In genomic region chr19:58096884-58097283, GRCh38 we compare ENCODE assay signal across 10 cellular contexts. TPM values are rescaled to one million over a fixed set of nuclear protein-coding genes. Genes with fewer than 3 reads are reported as not detected.
DNase-seq lines count a peak whose midpoint lies in the region; ATAC-seq and TF ChIP-seq lines count a peak whose summit lies in the region.
"Had no signal": no experiment of that assay in that cellular context is flagged by ENCODE, and none has a peak within 500 bp of the region (broad histone marks: within the 10 kb centered on the region; RNA-seq: fewer than 3 reads in every experiment).

No MANE protein-coding gene starts in this region.

- H3K4me1 ChIP-seq in liver (ENCODE audit: control insufficient read depth in 4 of 4, insufficient read depth in 4 of 4, low read length in 3 of 4) (peaks cover 0 to 6% (median 3%) of the 10 kb centered on the region in 4 donors), right lobe of liver (no peaks in the 10 kb centered on the region), ectodermal cell (ENCODE audit: control insufficient read depth, insufficient read depth, low read length) (no peaks in the 10 kb centered on the region), foreskin keratinocyte (no peaks in the 10 kb centered on the region), upper lobe of left lung (peaks cover 6 to 16% (median 10%) of the 10 kb centered on the region in 4 donors)

- peaks cover 6% of the 10 kb centered on the region for H3K4me1 Mint-ChIP-seq in nephron

- no peak for ATAC-seq in right lobe of liver
- ATAC-seq in foreskin keratinocyte, result no peak
- ATAC-seq in upper lobe of left lung (ENCODE audit: low FRiP score in 2 of 2), result no peak

- intact Hi-C loops in right lobe of liver (cut with DNase I), result no loop called here

- H3K27ac ChIP-seq in liver (ENCODE audit: low read depth in 1 of 2, low read length in 2 of 2), result no peak overlapping the region
- H3K27ac ChIP-seq in right lobe of liver, result no peak overlapping the region
- no peak overlapping the region for H3K27ac ChIP-seq in ectodermal cell (ENCODE audit: insufficient read depth, low read depth, low read length, poor library complexity, severe bottlenecking)
- no peak overlapping the region for H3K27ac ChIP-seq in foreskin keratinocyte
- peak overlapping the region in 1 of 4 donors; percentile 100 for H3K27ac ChIP-seq in upper lobe of left lung

- no peak for TF ChIP-seq RAD21 in liver (IDR thresholded peaks at IDR 0.05)

- H3K27me3 ChIP-seq in liver (ENCODE audit: control insufficient read depth in 4 of 4, insufficient read depth in 4 of 4, low read length in 3 of 4) (no peaks in the 10 kb centered on the region), right lobe of liver (no peaks in the 10 kb centered on the region), ectodermal cell (ENCODE audit: control insufficient read depth, insufficient read depth, low read length, poor library complexity, severe bottlenecking) (no peaks in the 10 kb centered on the region), foreskin keratinocyte (no peaks in the 10 kb centered on the region), upper lobe of left lung (no peaks in the 10 kb centered on the region)

- peak overlapping the region; percentile 86 to 92 (median 87) for H3K4me3 Mint-ChIP-seq in nephron

- peaks cover 13 to 29% (median 23%) of the 10 kb centered on the region in 4 donors for H3K9me3 ChIP-seq in liver (ENCODE audit: control insufficient read depth in 4 of 4, low read length in 3 of 4)
- peaks cover 0 to 3% (median 0%) of the 10 kb centered on the region in 4 donors for H3K9me3 ChIP-seq in right lobe of liver
- H3K9me3 ChIP-seq in ectodermal cell (ENCODE audit: control insufficient read depth, low read length), result no peaks in the 10 kb centered on the region
- peaks cover 0 to 37% (median 26%) of the 10 kb centered on the region in 4 donors for H3K9me3 ChIP-seq in upper lobe of left lung

- peak overlapping the region in 2 of 3 experiments; percentile 70 to 77 for H3K27ac Mint-ChIP-seq in nephron

- 90% methylated on average over 13 of the region's 13 CpGs for WGBS in liver
- WGBS in right lobe of liver (ENCODE audit: insufficient coverage, low coverage, low lambda C conversion rate, missing lambda C conversion rate), result 74% methylated on average over 10 of the region's 13 CpGs
- 89 to 90% methylated on average over 13 of the region's 13 CpGs for WGBS in ectodermal cell, 2 experiments
- 83 to 92% methylated on average over 13 of the region's 13 CpGs for WGBS in upper lobe of left lung, 2 donors

- H3K27me3 Mint-ChIP-seq in nephron (ENCODE audit: low read depth), result no peaks in the 10 kb centered on the region

- no peak for TF ChIP-seq EP300 in upper lobe of left lung (IDR thresholded peaks at IDR 0.05)

- DNase-seq in right lobe of liver, result no peak
- no peak for DNase-seq in foreskin keratinocyte
- DNase-seq in midbrain (lab: John Stamatoyannopoulos, UW), result no peak
- DNase-seq in upper lobe of left lung, result no peak
- DNase-seq in T1000 (lab: John Stamatoyannopoulos, UW), result no peak
- DNase-seq: mammary epithelial cell, NCI-H2029 treated with DMSO at 0.1 percent for 48 hours had no signal

- H3K36me3 Mint-ChIP-seq in nephron (ENCODE audit: low read depth), result peaks cover 56% of the 10 kb centered on the region

- peak overlapping the region in 2 of 3 donors; percentile 27 to 38 for H3K4me3 ChIP-seq in liver (ENCODE audit: low read depth in 1 of 3, low read length in 3 of 3)
- no peak overlapping the region for H3K4me3 ChIP-seq in right lobe of liver
- peak overlapping the region; percentile 76 for H3K4me3 ChIP-seq in ectodermal cell (ENCODE audit: insufficient read depth, low read depth, low read length)
- H3K4me3 ChIP-seq in upper lobe of left lung, result peak overlapping the region in 2 of 4 donors; percentile 87 to 99

- TF ChIP-seq CTCF in liver (IDR thresholded peaks at IDR 0.05; ENCODE audit: low read depth, low read length, missing input control) (no peak), right lobe of liver (IDR thresholded peaks at IDR 0.05) (no peak), nephron (IDR thresholded peaks at IDR 0.05; ENCODE audit: unreplicated experiment in 3 of 3) (no peak), foreskin keratinocyte (conservative IDR thresholded peaks at IDR 0.05) (no peak), upper lobe of left lung (IDR thresholded peaks at IDR 0.05) (no peak)

- H3K9ac ChIP-seq in liver (ENCODE audit: low read depth in 1 of 2, low read length in 2 of 2), result no peak overlapping the region

- peaks cover 42% of the 10 kb centered on the region for H3K9me3 Mint-ChIP-seq in nephron

- no peak for TF ChIP-seq POLR2A in right lobe of liver (IDR thresholded peaks at IDR 0.05)
- no peak for TF ChIP-seq POLR2A in upper lobe of left lung (IDR thresholded peaks at IDR 0.05)

- H3K36me3 ChIP-seq in liver (ENCODE audit: control insufficient read depth in 4 of 4, insufficient read depth in 3 of 4, low read depth in 1 of 4, low read length in 3 of 4), result no peaks in the 10 kb centered on the region
- no peaks in the 10 kb centered on the region for H3K36me3 ChIP-seq in right lobe of liver
- H3K36me3 ChIP-seq in ectodermal cell (ENCODE audit: control insufficient read depth, insufficient read depth, low read length), result peaks cover 5% of the 10 kb centered on the region
- H3K36me3 ChIP-seq in upper lobe of left lung, result no peaks in the 10 kb centered on the region

TF ChIP-seq in liver, 16 proteins besides CTCF, POLR2A, EP300 and RAD21 (continues in another document):
- TF ChIP-seq REST (IDR thresholded peaks at IDR 0.05) (no peak), ATF3 (IDR thresholded peaks at IDR 0.05) (no peak)

RNA-seq across cellular contexts. Expression of gene ZSCAN18, which starts 1.1 kb away (rescaled TPM):
- total RNA-seq in liver (10 to 100 TPM; 13.1 to 21.7 TPM), right lobe of liver (10 to 100 TPM in 4 of 6 experiments, 1 to 10 TPM in 2; 6.3 to 17.1 (median 10.7) TPM), foreskin keratinocyte (15.2 and 16.0 TPM in 2 replicates), upper lobe of left lung (100 to 1,000 TPM in 2 of 6 donors, 10 to 100 TPM in 4; 30.6 to 116 (median 74.1) TPM)
- polyA plus RNA-seq in liver (10 to 100 TPM in 1 of 2 donors, 1 to 10 TPM in 1; 2.1 to 10.3 TPM), foreskin keratinocyte (9.8 and 11.0 TPM in 2 replicates)
- 73.5 TPM for polyA plus RNA-seq in ectodermal cell (2013, experiment 1 of 4)
- polyA plus RNA-seq in ectodermal cell (2013, experiment 2 of 4), result 75.2 TPM
- 75.8 TPM for polyA plus RNA-seq in ectodermal cell (2013, experiment 3 of 4)
- 90.2 TPM for polyA plus RNA-seq in ectodermal cell (2013, experiment 4 of 4)

RNA-seq across cellular contexts. Expression of gene ZNF135, which starts 37.8 kb away (rescaled TPM):
- total RNA-seq in liver (1 to 10 TPM in 1 of 2 donors, under 1 TPM in 1; 0.42 to 1.5 TPM), right lobe of liver (under 1 TPM; 0.12 to 0.71 (median 0.32) TPM), foreskin keratinocyte (1.4 and 1.9 TPM in 2 replicates), upper lobe of left lung (10 to 100 TPM in 1 of 6 donors, 1 to 10 TPM in 5; 1.7 to 11.5 (median 3.4) TPM)
- polyA plus RNA-seq in liver (under 1 TPM; 0.31 to 0.42 TPM), foreskin keratinocyte (0.60 and 0.85 TPM in 2 replicates)
- 6.6 TPM for polyA plus RNA-seq in ectodermal cell (2013, experiment 1 of 4)
- 7.0 TPM for polyA plus RNA-seq in ectodermal cell (2013, experiment 2 of 4)
- polyA plus RNA-seq in ectodermal cell (2013, experiment 3 of 4), result 5.4 TPM
- polyA plus RNA-seq in ectodermal cell (2013, experiment 4 of 4), result 6.8 TPM

RNA-seq across cellular contexts. Expression of gene ZNF329, which starts 53.7 kb away (rescaled TPM):
- total RNA-seq in liver, result 1 to 10 TPM; 5.4 to 6.8 TPM
- polyA plus RNA-seq in liver, result 1 to 10 TPM; 1.2 to 2.2 TPM
- total RNA-seq in right lobe of liver, result 1 to 10 TPM; 2.0 to 7.2 (median 2.9) TPM
- 19.2 TPM for polyA plus RNA-seq in ectodermal cell (2013, experiment 1 of 4)
- 23.8 TPM for polyA plus RNA-seq in ectodermal cell (2013, experiment 2 of 4)
- polyA plus RNA-seq in ectodermal cell (2013, experiment 3 of 4), result 14.7 TPM
- 16.1 TPM for polyA plus RNA-seq in ectodermal cell (2013, experiment 4 of 4)
- 8.2 and 8.4 TPM in 2 replicates for total RNA-seq in foreskin keratinocyte
- 3.2 and 3.4 TPM in 2 replicates for polyA plus RNA-seq in foreskin keratinocyte
- 10 to 100 TPM in 1 of 6 donors, 1 to 10 TPM in 5; 4.9 to 18.4 (median 7.1) TPM for total RNA-seq in upper lobe of left lung

Comparison
In these comparisons a context has a peak if more than half of its experiments do, and no peak if none do; other contexts are left out.
1. H3K4me3 ChIP-seq: peak in liver (2 of 3) and ectodermal cell (single experiment); none in right lobe of liver (0 of 3).